ENCODE assay signal across 8 cellular contexts in the genomic region with DNA sequence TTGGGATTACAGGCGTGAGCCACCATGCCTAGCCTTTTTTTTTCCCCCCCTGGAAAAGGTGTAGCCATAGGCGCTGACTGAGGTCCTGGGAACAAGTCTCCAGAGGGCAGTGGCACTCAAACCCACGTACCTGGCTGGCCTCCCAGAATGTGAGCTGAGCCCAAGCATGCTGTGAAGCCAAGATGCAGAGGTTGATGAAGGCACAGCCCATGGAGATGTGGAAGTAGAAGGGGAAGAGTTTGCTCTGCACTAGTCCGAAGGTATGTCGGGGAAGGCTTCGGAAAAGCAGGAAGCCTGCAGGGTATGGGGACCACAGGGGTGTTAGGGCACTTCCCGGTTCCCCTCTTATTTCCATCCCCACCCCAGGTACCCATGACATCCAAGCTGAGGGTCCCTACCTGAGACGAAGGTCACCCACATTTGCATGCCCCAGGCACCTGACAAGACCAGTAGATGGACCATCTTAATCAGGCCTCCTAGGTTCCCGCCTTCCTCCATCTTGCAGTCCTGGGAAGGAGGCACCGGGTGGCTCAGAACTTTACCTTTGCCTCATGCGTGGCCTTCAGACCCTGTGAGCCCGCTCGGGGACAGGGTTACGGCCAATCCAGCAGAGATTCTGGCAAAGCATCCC. TPM values are rescaled to one million over a fixed set of nuclear protein-coding genes. Genes with fewer than 3 reads are reported as not detected.
DNase-seq lines count a peak whose midpoint lies in the region; ATAC-seq and TF ChIP-seq lines count a peak whose summit lies in the region.

No MANE protein-coding gene starts in this region.

- H3K36me3 ChIP-seq in HAP-1 (replicated peaks), result no peaks in the 10 kb centered on the region; the same call in 1 of the 2 replicates
- H3K36me3 ChIP-seq in mesenchymal stem cell (ENCODE audit: control insufficient read depth in 1 of 2, insufficient read depth in 2 of 2, low read depth in 1 of 2, low read length in 2 of 2), result peaks cover 4 to 13% of the 10 kb centered on the region in 2 experiments

- H3K27me3 ChIP-seq in HAP-1 (ENCODE audit: low read depth), result no peaks in the 10 kb centered on the region
- no peaks in the 10 kb centered on the region for H3K27me3 ChIP-seq in mesenchymal stem cell (ENCODE audit: control insufficient read depth in 1 of 2, insufficient read depth in 1 of 2, low read length in 2 of 2)

- no peak overlapping the region for H2AFZ ChIP-seq in mesenchymal stem cell (ENCODE audit: low read depth, low read length)

- DNase-seq in HAP-1 (ENCODE audit: low spot score in 2 of 2) (no peak), mesenchymal stem cell (no peak), Ammon's horn (ENCODE audit: low spot score) (no peak), LoVo (ENCODE audit: low spot score) (no peak)
- DNase-seq in stimulated activated naive CD4-positive, alpha-beta T cell treated with Interleukin-2 at 50 U/mL for 16 hours (lab: John Stamatoyannopoulos, UW), result no peak

- ATAC-seq in HG02885 (IDR thresholded peaks at IDR 0.05; ENCODE audit: poor library complexity, unreplicated experiment), result no peak

- no peak overlapping the region for H3K14ac ChIP-seq in mesenchymal stem cell (ENCODE audit: low read length in 2 of 2)

- peak overlapping the region; percentile 29 to 60 for H3K18ac ChIP-seq in mesenchymal stem cell (ENCODE audit: low read depth in 1 of 2, low read length in 2 of 2)

- H3K4me3 ChIP-seq in HAP-1, result peak overlapping the region; percentile 70
- peak overlapping the region in 1 of 2 experiments; percentile 89 for H3K4me3 ChIP-seq in mesenchymal stem cell (ENCODE audit: insufficient read depth in 1 of 2, low read depth in 1 of 2, low read length in 2 of 2)

- peak overlapping the region; percentile 49 for H2AK5ac ChIP-seq in mesenchymal stem cell (ENCODE audit: low read length, severe bottlenecking)

- H3K4me2 ChIP-seq in mesenchymal stem cell (ENCODE audit: low read length, poor library complexity, severe bottlenecking), result peak overlapping the region; percentile 60

- H3K23ac ChIP-seq in mesenchymal stem cell (ENCODE audit: low read length in 2 of 2), result no peak overlapping the region

- peaks cover 12% of the 10 kb centered on the region for H3K79me1 ChIP-seq in mesenchymal stem cell (replicated peaks; ENCODE audit: low read length, poor library complexity, severe bottlenecking)

- H3K9me3 ChIP-seq in HAP-1 (peaks cover 2% of the 10 kb centered on the region; the same call in 1 of the 2 replicates), mesenchymal stem cell (ENCODE audit: control insufficient read depth, low read length) (peaks cover 10% of the 10 kb centered on the region)

- H2BK12ac ChIP-seq in mesenchymal stem cell (ENCODE audit: low read length in 2 of 2), result peak overlapping the region; percentile 55 to 91

- peaks cover 10% of the 10 kb centered on the region for H3K4me1 ChIP-seq in HAP-1
- peaks cover 14% of the 10 kb centered on the region for H3K4me1 ChIP-seq in mesenchymal stem cell (ENCODE audit: control insufficient read depth, insufficient read depth, low read depth, low read length)

- peak overlapping the region; percentile 80 for H4K8ac ChIP-seq in mesenchymal stem cell (ENCODE audit: low read length)

- whole genome bisulfite sequencing in mesenchymal stem cell, result 75% methylated on average over 14 of the region's 14 CpGs

- peak overlapping the region; percentile 92 for H2BK15ac ChIP-seq in mesenchymal stem cell (ENCODE audit: low read depth, poor library complexity, severe bottlenecking)

- H3K4ac ChIP-seq in mesenchymal stem cell (ENCODE audit: low read depth in 1 of 2, low read length in 2 of 2), result peak overlapping the region; percentile 13 to 19

- in situ Hi-C loops in HAP-1 (cut with MboI; ENCODE audit: low sequenced_read_pairs), result no loop called here

- H2BK120ac ChIP-seq in mesenchymal stem cell (ENCODE audit: low read depth, low read length), result peak overlapping the region; percentile 50

- peak overlapping the region; percentile 48 for H4K91ac ChIP-seq in mesenchymal stem cell (ENCODE audit: low read length)

- H2BK5ac ChIP-seq in mesenchymal stem cell (ENCODE audit: low read depth, low read length, poor library complexity, severe bottlenecking), result no peak overlapping the region

- peak overlapping the region; percentile 92 for H3K27ac ChIP-seq in 22Rv1
- H3K27ac ChIP-seq in angular gyrus (ENCODE audit: low read depth, low read length), result peak overlapping the region; percentile 90
- no peak overlapping the region for H3K27ac ChIP-seq in mesenchymal stem cell (ENCODE audit: low read length, poor library complexity, severe bottlenecking)

- peak; percentile 1; the same call in 1 of the 2 replicates for TF ChIP-seq CTCF in 22Rv1 (IDR thresholded peaks at IDR 0.05)

- H3K9ac ChIP-seq in mesenchymal stem cell (ENCODE audit: low read length), result peak overlapping the region; percentile 89

RNA-seq across cellular contexts. Expression of a gene that starts 0.8 kb away (rescaled TPM):
- polyA plus RNA-seq in mesenchymal stem cell (2013, experiment 1 of 2), result 109 TPM
- 119 TPM for polyA plus RNA-seq in mesenchymal stem cell (2013, experiment 2 of 2)

RNA-seq across cellular contexts. Expression of a gene that starts 1.1 kb away (rescaled TPM):
- 22.5 TPM for polyA plus RNA-seq in mesenchymal stem cell (2013, experiment 1 of 2)
- 20.6 TPM for polyA plus RNA-seq in mesenchymal stem cell (2013, experiment 2 of 2)

RNA-seq across cellular contexts. Expression of a gene that starts 5.8 kb away (rescaled TPM):
- polyA plus RNA-seq in mesenchymal stem cell (2013, experiment 1 of 2), result 15.2 TPM
- 15.4 TPM for polyA plus RNA-seq in mesenchymal stem cell (2013, experiment 2 of 2)

RNA-seq across cellular contexts. Expression of a gene that starts 10.0 kb away (rescaled TPM):
- 51.5 TPM for polyA plus RNA-seq in mesenchymal stem cell (2013, experiment 1 of 2)
- 51.8 TPM for polyA plus RNA-seq in mesenchymal stem cell (2013, experiment 2 of 2)

RNA-seq across cellular contexts. Expression of a gene that starts 29.2 kb away (rescaled TPM):
- polyA plus RNA-seq in mesenchymal stem cell (2013, experiment 1 of 2), result 3.4 TPM
- 3.8 TPM for polyA plus RNA-seq in mesenchymal stem cell (2013, experiment 2 of 2)
